In the genomic region with DNA sequence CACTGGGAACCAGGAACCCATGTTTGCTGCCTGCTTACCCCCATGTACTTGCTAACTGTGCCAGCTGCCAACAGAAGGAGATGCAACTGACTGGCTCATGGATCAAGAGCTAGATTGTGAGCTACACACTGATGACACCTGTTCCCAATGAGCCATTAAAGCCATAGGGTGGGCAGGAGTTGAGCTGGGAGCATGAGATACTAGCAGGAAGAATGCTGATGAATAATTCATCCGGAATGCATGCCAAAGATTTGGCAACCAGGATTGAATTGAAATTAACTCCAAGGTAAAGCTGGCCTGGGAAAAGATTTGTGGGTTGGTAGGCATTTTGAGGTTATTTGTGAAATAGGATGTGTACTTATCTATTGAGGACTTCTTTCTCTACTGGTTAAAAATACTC, we compare ENCODE assay signal across 18 cellular contexts.
DNase-seq lines count a peak whose midpoint lies in the region; ATAC-seq lines count a peak whose summit lies in the region.
"Had no signal": no experiment of that assay in that cellular context is flagged by ENCODE, and none has a peak within 500 bp of the region (broad histone marks: within the 10 kb centered on the region; RNA-seq: fewer than 3 reads in every experiment).

No MANE protein-coding gene starts in this region.

- no peak overlapping the region for H3K18ac ChIP-seq in mesendoderm (ENCODE audit: low read length)

- no peak overlapping the region for H3K9ac ChIP-seq in mesendoderm (ENCODE audit: low read length)
- H3K9ac ChIP-seq: KMS-11 had no signal

- no peak overlapping the region for H3K27ac Mint-ChIP-seq in activated CD4-positive, alpha-beta T cell treated with anti-CD3 and anti-CD28 coated beads for 36 hours
- H3K27ac Mint-ChIP-seq: natural killer cell treated with Interleukin-12 subunit alpha and Interleukin-12 subunit beta and Interleukin-15 and Interleukin-18, amount 100 ng/mL, for 72 hours had no signal

- H3K4ac ChIP-seq in mesendoderm (ENCODE audit: low read depth, low read length), result no peak overlapping the region

- no peak overlapping the region for H4K5ac ChIP-seq in mesendoderm (ENCODE audit: low read length)

- H3K9me3 Mint-ChIP-seq in activated CD4-positive, alpha-beta T cell treated with anti-CD3 and anti-CD28 coated beads for 36 hours (ENCODE audit: low read depth), result peaks cover 5% of the 10 kb centered on the region

- no peak overlapping the region for H2BK5ac ChIP-seq in mesendoderm (ENCODE audit: low read length)

- no peak overlapping the region for H2BK15ac ChIP-seq in mesendoderm (replicated peaks; ENCODE audit: low read depth)

- no peaks in the 10 kb centered on the region for H3K36me3 ChIP-seq in mesendoderm (ENCODE audit: control insufficient read depth, insufficient read depth, low read length)
- H3K36me3 ChIP-seq: BE2C had no signal

- no peaks in the 10 kb centered on the region for H3K79me1 ChIP-seq in mesendoderm (ENCODE audit: low read length)

- intact Hi-C loops in activated CD4-positive, alpha-beta T cell treated with anti-CD3 and anti-CD28 coated beads for 36 hours (cut with DNase I, micrococcal nuclease), result no loop called here

- H3K27me3 ChIP-seq in mesendoderm (ENCODE audit: insufficient read depth, low read length, poor library complexity), result no peaks in the 10 kb centered on the region
- H3K27me3 ChIP-seq: BE2C had no signal

- no peak overlapping the region for H3K56ac ChIP-seq in mesendoderm (ENCODE audit: low read length)

- peak; percentile 71 for DNase-seq in DMS 273 treated with DMSO at 0.1 percent for 48 hours (lab: John Stamatoyannopoulos, UW)
- DNase-seq in NCI-H226, result peak; percentile 63
- peak; percentile 27 for DNase-seq in dedifferentiated amniotic fluid mesenchymal stem cell (ENCODE audit: extremely low spot score)
- DNase-seq in mesendoderm, result peak; percentile 31
- no peak for DNase-seq in activated CD4-positive, alpha-beta T cell treated with anti-CD3 and anti-CD28 coated beads for 36 hours
- DNase-seq in NCI-H187 (lab: John Stamatoyannopoulos, UW), result no peak
- no peak for DNase-seq in activated CD4-positive, alpha-beta T cell treated with anti-CD3 and anti-CD28 coated beads for 1 hour
- no peak for DNase-seq in NCI-H774 (lab: John Stamatoyannopoulos, UW)
- DNase-seq: activated effector memory CD4-positive, alpha-beta T cell treated with anti-CD3 and anti-CD28 coated beads, Interleukin-2, amount 50 U/mL, for 16 hours; BE2C; glutamatergic neuron; NCI-H1436; NCI-H2227 treated with DMSO at 0.1 percent for 48 hours; SHP77 had no signal

- ATAC-seq in activated CD4-positive, alpha-beta T cell treated with anti-CD3 and anti-CD28 coated beads for 36 hours, result no peak
- ATAC-seq: activated CD4-positive, CD25-positive, alpha-beta regulatory T cell treated with anti-CD3 and anti-CD28 coated beads, Interleukin-2, amount 50 U/mL, for 24 hours; natural killer cell treated with Interleukin-12 subunit alpha and Interleukin-12 subunit beta and Interleukin-15 and Interleukin-18, amount 100 ng/mL, for 72 hours had no signal

- H3K79me2 ChIP-seq in mesendoderm (ENCODE audit: control insufficient read depth, insufficient read depth, low read length), result no peaks in the 10 kb centered on the region

- no CpG with 5 or more reads among the region's 1 CpG for WGBS in mesendoderm (ENCODE audit: extremely low coverage, insufficient coverage, low lambda C conversion rate)

- no peak overlapping the region for H4K8ac ChIP-seq in mesendoderm (ENCODE audit: low read depth, low read length)

- H3K4me3 ChIP-seq in mesendoderm (ENCODE audit: low read length), result no peak overlapping the region
- H3K4me3 ChIP-seq: skin epidermis had no signal

- POLR2A ChIA-PET in activated CD4-positive, alpha-beta T cell treated with anti-CD3 and anti-CD28 coated beads for 36 hours (lab: Charles Lee), result no interaction called here

- no peaks in the 10 kb centered on the region for H3K4me1 ChIP-seq in mesendoderm (ENCODE audit: control insufficient read depth, low read depth, low read length)
- H3K4me1 ChIP-seq: BE2C had no signal

- H3K4me2 ChIP-seq in mesendoderm (ENCODE audit: low read length), result no peak overlapping the region
- H3K4me2 ChIP-seq: KMS-11 had no signal

- H3K23ac ChIP-seq in mesendoderm (ENCODE audit: low read length), result no peak overlapping the region

- H3K27ac ChIP-seq in mesendoderm (ENCODE audit: low read depth, low read length), result no peak overlapping the region
- H3K27ac ChIP-seq: KMS-11, skin epidermis had no signal

- H3K36me3 Mint-ChIP-seq in activated CD4-positive, alpha-beta T cell treated with anti-CD3 and anti-CD28 coated beads for 36 hours (ENCODE audit: low read depth), result no peaks in the 10 kb centered on the region
- H3K36me3 Mint-ChIP-seq: natural killer cell treated with Interleukin-12 subunit alpha and Interleukin-12 subunit beta and Interleukin-15 and Interleukin-18, amount 100 ng/mL, for 72 hours had no signal

- H3K4me1 Mint-ChIP-seq in activated CD4-positive, alpha-beta T cell treated with anti-CD3 and anti-CD28 coated beads for 36 hours, result no peaks in the 10 kb centered on the region

- H2AK5ac ChIP-seq in mesendoderm (ENCODE audit: low read length), result no peak overlapping the region

- H2BK120ac ChIP-seq in mesendoderm (ENCODE audit: low read depth, low read length), result no peak overlapping the region

- no peak overlapping the region for H3K4me3 Mint-ChIP-seq in activated CD4-positive, alpha-beta T cell treated with anti-CD3 and anti-CD28 coated beads for 36 hours
- H3K4me3 Mint-ChIP-seq: natural killer cell treated with Interleukin-12 subunit alpha and Interleukin-12 subunit beta and Interleukin-15 and Interleukin-18, amount 100 ng/mL, for 72 hours had no signal

- H3K27me3 Mint-ChIP-seq in activated CD4-positive, alpha-beta T cell treated with anti-CD3 and anti-CD28 coated beads for 36 hours, result no peaks in the 10 kb centered on the region

- CTCF ChIA-PET in activated CD4-positive, alpha-beta T cell treated with anti-CD3 and anti-CD28 coated beads for 36 hours (lab: Charles Lee), result interaction anchor here (1.3 kb wide), 1 partner anchor 27 kb away, joined by 4 read pairs; no protein-coding TSS in a partner anchor

Comparison
In these comparisons a context has a peak if more than half of its experiments do, and no peak if none do; other contexts are left out.
1. DNase-seq: peak in DMS 273 treated with DMSO at 0.1 percent for 48 hours (single experiment), NCI-H226 (single experiment), dedifferentiated amniotic fluid mesenchymal stem cell (single experiment) and mesendoderm (single experiment); none in activated CD4-positive, alpha-beta T cell treated with anti-CD3 and anti-CD28 coated beads for 36 hours (single experiment), NCI-H187 (0 of 2), activated CD4-positive, alpha-beta T cell treated with anti-CD3 and anti-CD28 coated beads for 1 hour (single experiment) and NCI-H774 (single experiment).